ENCODE assay signal across 9 cellular contexts in genomic region chr10:51860257-51860656, GRCh38.
DNase-seq lines count a peak whose midpoint lies in the region; ATAC-seq and TF ChIP-seq lines count a peak whose summit lies in the region.
"Had no signal": no experiment of that assay in that cellular context is flagged by ENCODE, and none has a peak within 500 bp of the region (broad histone marks: within the 10 kb centered on the region; RNA-seq: fewer than 3 reads in every experiment).

No MANE protein-coding gene starts in this region.

- H3K36me3 ChIP-seq in lung (ENCODE audit: control insufficient read depth in 2 of 2, insufficient read depth in 2 of 2, low read length in 2 of 2): no peaks in the 10 kb centered on the region

- peak; percentile 85 for ATAC-seq in GM18498 (IDR thresholded peaks at IDR 0.05; ENCODE audit: unreplicated experiment)
- ATAC-seq in HG02798 (IDR thresholded peaks at IDR 0.05; ENCODE audit: poor library complexity, unreplicated experiment): peak; percentile 74
- peak; percentile 48 for ATAC-seq in activated T-helper 17 cell treated with anti-CD3 and anti-CD28 coated beads, Interleukin-2, amount 50 U/mL, for 72 hours (replicated peaks)
- peak; percentile 66 for ATAC-seq in lung (ENCODE audit: insufficient read depth, low FRiP score)

- 52 to 55% methylated on average over 4 of the region's 4 CpGs for WGBS in lung, 2 donors

- TF ChIP-seq CTCF in lung (IDR thresholded peaks at IDR 0.05; ENCODE audit: control extremely low read depth, extremely low read depth): no peak
- no peak for TF ChIP-seq CTCF in GM13977 (IDR thresholded peaks at IDR 0.05; ENCODE audit: extremely low read depth, insufficient read depth, missing control alignments)

- H3K27ac ChIP-seq in lung (ENCODE audit: low read depth in 1 of 2, low read length in 1 of 2): no peak overlapping the region
- H3K27ac ChIP-seq: SK-N-MC had no signal

- H3K27ac Mint-ChIP-seq in activated T-helper 17 cell treated with anti-CD3 and anti-CD28 coated beads, Interleukin-2, amount 50 U/mL, for 72 hours: no peak overlapping the region

- H3K36me3 Mint-ChIP-seq in activated T-helper 17 cell treated with anti-CD3 and anti-CD28 coated beads, Interleukin-2, amount 50 U/mL, for 72 hours (ENCODE audit: low read depth): no peaks in the 10 kb centered on the region

- DNase-seq in lung (ENCODE audit: low spot score) (no peak), NCI-H82 (lab: John Stamatoyannopoulos, UW) (no peak), GM13977 (ENCODE audit: low spot score) (no peak), GM19240 (ENCODE audit: insufficient read length, low spot score) (no peak), NCI-H510A (lab: John Stamatoyannopoulos, UW) (no peak)

- H3K27me3 ChIP-seq in lung (ENCODE audit: control insufficient read depth, insufficient read depth): no peaks in the 10 kb centered on the region

- no peak overlapping the region for H3K4me3 ChIP-seq in lung
- H3K4me3 ChIP-seq: SK-N-MC had no signal

- no peaks in the 10 kb centered on the region for H3K4me1 Mint-ChIP-seq in activated T-helper 17 cell treated with anti-CD3 and anti-CD28 coated beads, Interleukin-2, amount 50 U/mL, for 72 hours

- peaks cover 0 to 3% of the 10 kb centered on the region in 2 donors for H3K4me1 ChIP-seq in lung (ENCODE audit: control insufficient read depth in 2 of 2, insufficient read depth in 2 of 2, low read length in 2 of 2)

- in situ Hi-C loops in GM13977 (cut with MboI; ENCODE audit: low pct_unique_long_range_greater_than_20kb, low sequenced_read_pairs, unreplicated experiment): no loop called here

- no peaks in the 10 kb centered on the region for H3K9me3 ChIP-seq in lung (ENCODE audit: control insufficient read depth in 2 of 2, insufficient read depth in 1 of 2, low read length in 1 of 2)

- no peak overlapping the region for H3K4me3 Mint-ChIP-seq in activated T-helper 17 cell treated with anti-CD3 and anti-CD28 coated beads, Interleukin-2, amount 50 U/mL, for 72 hours

- H3K27me3 Mint-ChIP-seq in activated T-helper 17 cell treated with anti-CD3 and anti-CD28 coated beads, Interleukin-2, amount 50 U/mL, for 72 hours: peaks cover 3% of the 10 kb centered on the region

- H3K9me3 Mint-ChIP-seq in activated T-helper 17 cell treated with anti-CD3 and anti-CD28 coated beads, Interleukin-2, amount 50 U/mL, for 72 hours: no peaks in the 10 kb centered on the region
